Comparison of ENCODE assay signal across 5 cellular contexts in genomic region chrY:17799915-17800314, GRCh38.
DNase-seq lines count a peak whose midpoint lies in the region; ATAC-seq, FAIRE-seq and TF ChIP-seq lines count a peak whose summit lies in the region.
"Not testable (repeated sequence)": the region's sequence is repeated elsewhere in the genome, so short reads cannot be mapped to it uniquely, and the experiment has no call there.

No MANE protein-coding gene starts in this region.

- no CpG with 5 or more reads among the region's 2 CpGs for WGBS in A549 (ENCODE audit: missing lambda C conversion rate)
- no CpG with 5 or more reads among the region's 2 CpGs for WGBS in HepG2 (ENCODE audit: low lambda C conversion rate)

- not testable (repeated sequence) for TF ChIP-seq RAD21 in A549 (conservative IDR thresholded peaks at IDR 0.05 in 1 of 2, IDR thresholded peaks at IDR 0.05 in 1 of 2); HepG2 (CRISPR knock-in tag; IDR thresholded peaks at IDR 0.05)

- TF ChIP-seq CTCF in A549 (IDR thresholded peaks at IDR 0.05); RWPE2 (IDR thresholded peaks at IDR 0.05; ENCODE audit: poor library complexity, severe bottlenecking); endothelial cell of umbilical vein (IDR thresholded peaks at IDR 0.05; ENCODE audit: extremely low read depth in 1 of 2, insufficient read depth in 1 of 2, low read depth in 1 of 2, low read length in 2 of 2); HepG2 (CRISPR knock-in tag; IDR thresholded peaks at IDR 0.05): not testable (repeated sequence)

- not testable (repeated sequence) for BruUV-seq in endothelial cell of umbilical vein (replicated peaks; lab: Mats Ljungman, UMichigan); HepG2 (replicated peaks; lab: Mats Ljungman, UMichigan)

- not testable (repeated sequence) for H3K9me1 ChIP-seq in endothelial cell of umbilical vein (replicated peaks; ENCODE audit: control insufficient read depth, extremely low read depth, insufficient read depth, low read length)

- dilution Hi-C loops in endothelial cell of umbilical vein (cut with MboI; ENCODE audit: extremely low pct_ligation_motif_present, low sequenced_read_pairs): not testable (repeated sequence)

- intact Hi-C loops in endothelial cell of umbilical vein (cut with micrococcal nuclease); HepG2 (cut with micrococcal nuclease; ENCODE audit: unreplicated experiment): not testable (repeated sequence)

- H3K36me3 ChIP-seq in RWPE2 (ENCODE audit: low read depth); endothelial cell of umbilical vein (ENCODE audit: control insufficient read depth in 2 of 2, extremely low read depth in 1 of 2, insufficient read depth in 2 of 2, low read length in 2 of 2); HepG2 (replicated peaks in 1 of 2; ENCODE audit: control insufficient read depth in 1 of 2, insufficient read depth in 2 of 2, low read length in 2 of 2): not testable (repeated sequence)

- H3K79me2 ChIP-seq in endothelial cell of umbilical vein (ENCODE audit: control insufficient read depth, insufficient read depth, low read length); HepG2 (ENCODE audit: insufficient read depth, low read length): not testable (repeated sequence)

- H4K20me1 ChIP-seq in endothelial cell of umbilical vein (replicated peaks; ENCODE audit: control insufficient read depth, extremely low read depth, insufficient read depth, low read length); HepG2 (ENCODE audit: insufficient read depth, low read length): not testable (repeated sequence)

- in situ Hi-C loops in HepG2 (cut with HindIII; ENCODE audit: extremely low pct_ligation_motif_present, low pct_unique_long_range_greater_than_20kb): not testable (repeated sequence)

- not testable (repeated sequence) for TF ChIP-seq EP300 in A549 (IDR thresholded peaks at IDR 0.05); HepG2 (IDR thresholded peaks at IDR 0.05; ENCODE audit: low read depth in 2 of 2, low read length in 2 of 2); HepG2 (CRISPR knock-in tag; IDR thresholded peaks at IDR 0.05; ENCODE audit: borderline replicate concordance)

- DNase-seq in A549 (ENCODE audit: low read depth in 1 of 2, low spot score in 1 of 2); GM19239 (ENCODE audit: insufficient read length, low spot score); RWPE2 (ENCODE audit: low spot score); endothelial cell of umbilical vein (ENCODE audit: low read depth, low spot score); HepG2 (ENCODE audit: low spot score): not testable (repeated sequence)

- peak; percentile 86 for FAIRE-seq in A549 (lab: Jason Lieb, UNC)
- FAIRE-seq in GM19239 (lab: Jason Lieb, UNC): peak; percentile 71
- peak; percentile 12 for FAIRE-seq in endothelial cell of umbilical vein (lab: Jason Lieb, UNC)
- FAIRE-seq in HepG2 (lab: Jason Lieb, UNC): peak; percentile 72

- CTCF ChIA-PET in A549 (lab: Yijun Ruan, JAX); endothelial cell of umbilical vein (lab: Charles Lee); HepG2 (lab: Yijun Ruan, JAX; ENCODE audit: low intra/inter-chr PET ratio, low total read pairs): not testable (repeated sequence)

- H3K27me3 ChIP-seq in RWPE2 (ENCODE audit: insufficient read depth, poor library complexity, severe bottlenecking); endothelial cell of umbilical vein (ENCODE audit: control insufficient read depth in 2 of 2, insufficient read depth in 2 of 2, low read length in 2 of 2); HepG2 (ENCODE audit: control insufficient read depth in 1 of 2, insufficient read depth in 2 of 2, low read length in 2 of 2): not testable (repeated sequence)

- H3K4me2 ChIP-seq in A549; endothelial cell of umbilical vein (ENCODE audit: insufficient read depth, low read length); HepG2 (ENCODE audit: low read depth, low read length): not testable (repeated sequence)

- H3K4me3 ChIP-seq in A549; RWPE2 (ENCODE audit: severe bottlenecking); endothelial cell of umbilical vein (replicated peaks in 1 of 3; ENCODE audit: insufficient read depth in 1 of 3, low read depth in 1 of 3, low read length in 3 of 3); HepG2 (replicated peaks in 1 of 3; ENCODE audit: insufficient read depth in 1 of 3, low read depth in 2 of 3, low read length in 3 of 3): not testable (repeated sequence)

- TF ChIP-seq POLR2A in A549 (IDR thresholded peaks at IDR 0.05; ENCODE audit: low read length); endothelial cell of umbilical vein (IDR thresholded peaks at IDR 0.05; ENCODE audit: low read depth, low read length); HepG2 (IDR thresholded peaks at IDR 0.05; ENCODE audit: insufficient read depth in 1 of 2, low read depth in 2 of 2, low read length in 2 of 2): not testable (repeated sequence)

- POLR2A ChIA-PET in A549 (lab: Yijun Ruan, JAX); endothelial cell of umbilical vein (lab: Charles Lee); HepG2 (lab: Yijun Ruan, JAX): not testable (repeated sequence)

- not testable (repeated sequence) for H3K4me1 ChIP-seq in A549; RWPE2 (ENCODE audit: insufficient read depth, poor library complexity, severe bottlenecking); endothelial cell of umbilical vein (ENCODE audit: control insufficient read depth, extremely low read depth, insufficient read depth, low read length); HepG2 (ENCODE audit: insufficient read depth, low read length)

- H3K9ac ChIP-seq in endothelial cell of umbilical vein (replicated peaks; ENCODE audit: extremely low read depth, insufficient read depth, low read length); HepG2 (ENCODE audit: insufficient read depth, low read depth, low read length): not testable (repeated sequence)

- H2AFZ ChIP-seq in endothelial cell of umbilical vein (ENCODE audit: low read depth, low read length); HepG2 (ENCODE audit: low read length): not testable (repeated sequence)

- not testable (repeated sequence) for H3K27ac ChIP-seq in A549; RWPE2 (ENCODE audit: poor library complexity, severe bottlenecking); endothelial cell of umbilical vein (ENCODE audit: insufficient read depth, low read depth, low read length); HepG2 (ENCODE audit: extremely low read length, insufficient read depth, low read length)

- not testable (repeated sequence) for H3K9me3 ChIP-seq in A549; RWPE2 (ENCODE audit: severe bottlenecking); endothelial cell of umbilical vein (replicated peaks; ENCODE audit: control insufficient read depth, insufficient read depth, low read length); HepG2 (ENCODE audit: low read length)

- ATAC-seq in A549: peak in 1 of 2 experiments; percentile 52; a peak in 1 of 6 replicates
- peak; percentile 64; the same call in 1 of the 3 replicates for ATAC-seq in RWPE2 (ENCODE audit: low read depth)
- not testable (repeated sequence) for ATAC-seq in HepG2
